Comparison of ENCODE assay signal across 9 cellular contexts in the genomic region with DNA sequence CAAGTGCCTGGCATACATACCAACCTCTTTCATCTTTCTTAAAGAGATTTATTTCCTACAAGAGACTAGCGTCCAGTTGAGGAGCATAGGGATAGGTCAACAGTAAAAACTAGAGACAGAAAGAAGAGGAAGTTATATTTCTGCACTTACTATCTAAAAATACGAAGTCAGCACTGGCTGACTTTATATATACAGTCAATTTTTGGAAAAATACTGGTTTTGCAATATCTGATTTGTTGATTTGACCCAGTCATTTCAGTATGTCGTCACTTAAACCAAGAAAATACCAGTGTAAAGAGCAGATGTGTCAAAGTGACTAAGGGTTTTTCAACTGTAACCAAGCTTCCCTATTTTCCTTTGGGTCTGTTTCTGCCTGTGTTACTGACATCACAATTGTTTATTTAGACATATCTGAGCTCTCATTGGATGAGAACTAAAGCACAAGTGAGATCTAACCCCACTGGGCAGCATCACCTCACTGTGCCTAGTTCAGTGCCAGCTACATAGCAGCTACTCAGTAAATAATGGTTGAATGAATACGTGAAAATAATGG. TPM values are rescaled to one million over a fixed set of nuclear protein-coding genes. Genes with fewer than 3 reads are reported as not detected.
DNase-seq lines count a peak whose midpoint lies in the region; TF ChIP-seq lines count a peak whose summit lies in the region.
"Had no signal": no experiment of that assay in that cellular context is flagged by ENCODE, and none has a peak within 500 bp of the region (broad histone marks: within the 10 kb centered on the region; RNA-seq: fewer than 3 reads in every experiment).

No MANE protein-coding gene starts in this region.

- no peaks in the 10 kb centered on the region for H3K4me1 ChIP-seq in thyroid gland

- WGBS in thyroid gland, 2 donors: 80 to 82% methylated on average over 4 of the region's 4 CpGs

- intact Hi-C loops in posterior cingulate gyrus (cut with DNase I) (no loop called here), thyroid gland (cut with DNase I) (no loop called here)

- peaks cover 81% of the 10 kb centered on the region for H3K4me1 Mint-ChIP-seq in activated naive CD4-positive, alpha-beta T cell treated with anti-CD3 and anti-CD28 coated beads, Interleukin-2, amount 50 U/mL, for 24 hours

- DNase-seq in activated naive CD4-positive, alpha-beta T cell (lab: John Stamatoyannopoulos, UW): no peak
- DNase-seq in HT1080 (ENCODE audit: low read depth) (peak; percentile 7), cardiac fibroblast (ENCODE audit: low read depth in 2 of 2) (peak; percentile 34 to 80), stromal cell of bone marrow (ENCODE audit: low read depth) (peak; percentile 87), NCI-H774 (lab: John Stamatoyannopoulos, UW) (no peak), posterior cingulate gyrus (no peak), thyroid gland (no peak)

- H3K27ac ChIP-seq in thyroid gland: no peak overlapping the region

- peak overlapping the region; percentile 68 for H3K4me3 Mint-ChIP-seq in activated naive CD4-positive, alpha-beta T cell treated with anti-CD3 and anti-CD28 coated beads, Interleukin-2, amount 50 U/mL, for 24 hours

- no peaks in the 10 kb centered on the region for H3K9me3 ChIP-seq in thyroid gland

- H3K36me3 ChIP-seq in thyroid gland: no peaks in the 10 kb centered on the region

- no peak overlapping the region for H3K4me3 ChIP-seq in cardiac fibroblast (replicated peaks in 1 of 2; ENCODE audit: low read depth in 2 of 2, low read length in 2 of 2)
- H3K4me3 ChIP-seq in thyroid gland (replicated peaks in 1 of 3): no peak overlapping the region

- no peak for TF ChIP-seq POLR2A in thyroid gland (IDR thresholded peaks at IDR 0.05)

- H3K27me3 ChIP-seq in thyroid gland: no peaks in the 10 kb centered on the region

- H3K9me3 Mint-ChIP-seq in activated naive CD4-positive, alpha-beta T cell treated with anti-CD3 and anti-CD28 coated beads, Interleukin-2, amount 50 U/mL, for 24 hours: peaks cover 4% of the 10 kb centered on the region

- H3K36me3 Mint-ChIP-seq in activated naive CD4-positive, alpha-beta T cell treated with anti-CD3 and anti-CD28 coated beads, Interleukin-2, amount 50 U/mL, for 24 hours: peaks cover 65% of the 10 kb centered on the region

- H3K27me3 Mint-ChIP-seq in activated naive CD4-positive, alpha-beta T cell treated with anti-CD3 and anti-CD28 coated beads, Interleukin-2, amount 50 U/mL, for 24 hours: no peaks in the 10 kb centered on the region

- peak overlapping the region; percentile 96 for H3K27ac Mint-ChIP-seq in activated naive CD4-positive, alpha-beta T cell treated with anti-CD3 and anti-CD28 coated beads, Interleukin-2, amount 50 U/mL, for 24 hours

- TF ChIP-seq CTCF in cardiac fibroblast (IDR thresholded peaks at IDR 0.05; ENCODE audit: low read depth, low read length) (no peak), thyroid gland (IDR thresholded peaks at IDR 0.05) (no peak)

RNA-seq across cellular contexts. Expression of a gene that starts 23.0 kb away (rescaled TPM):
- total RNA-seq in HT1080 (2014; rRNA removed; shearing (Covaris generic)): not detected in 2 replicates
- polyA plus RNA-seq in HT1080 (2015; cell fraction: cytosol; rRNA removed): 0.06 TPM in 1 of 2 replicates, not detected in the other
- polyA plus RNA-seq in HT1080 (2015; cell fraction: nucleus; rRNA removed): not detected in 2 replicates
- 10 to 100 TPM in 1 of 4 donors, 1 to 10 TPM in 3; 3.2 to 10.6 (median 7.2) TPM for total RNA-seq in thyroid gland
- total RNA-seq: lung microvascular endothelial cell had no signal

Comparison
In these comparisons a context has a peak if more than half of its experiments do, and no peak if none do; other contexts are left out.
1. DNase-seq: peak in HT1080 (single experiment), cardiac fibroblast (2 of 2) and stromal cell of bone marrow (single experiment); none in activated naive CD4-positive, alpha-beta T cell (0 of 4), NCI-H774 (single experiment), posterior cingulate gyrus (0 of 10) and thyroid gland (0 of 2).